ENCODE assay signal across 8 cellular contexts in the genomic region with DNA sequence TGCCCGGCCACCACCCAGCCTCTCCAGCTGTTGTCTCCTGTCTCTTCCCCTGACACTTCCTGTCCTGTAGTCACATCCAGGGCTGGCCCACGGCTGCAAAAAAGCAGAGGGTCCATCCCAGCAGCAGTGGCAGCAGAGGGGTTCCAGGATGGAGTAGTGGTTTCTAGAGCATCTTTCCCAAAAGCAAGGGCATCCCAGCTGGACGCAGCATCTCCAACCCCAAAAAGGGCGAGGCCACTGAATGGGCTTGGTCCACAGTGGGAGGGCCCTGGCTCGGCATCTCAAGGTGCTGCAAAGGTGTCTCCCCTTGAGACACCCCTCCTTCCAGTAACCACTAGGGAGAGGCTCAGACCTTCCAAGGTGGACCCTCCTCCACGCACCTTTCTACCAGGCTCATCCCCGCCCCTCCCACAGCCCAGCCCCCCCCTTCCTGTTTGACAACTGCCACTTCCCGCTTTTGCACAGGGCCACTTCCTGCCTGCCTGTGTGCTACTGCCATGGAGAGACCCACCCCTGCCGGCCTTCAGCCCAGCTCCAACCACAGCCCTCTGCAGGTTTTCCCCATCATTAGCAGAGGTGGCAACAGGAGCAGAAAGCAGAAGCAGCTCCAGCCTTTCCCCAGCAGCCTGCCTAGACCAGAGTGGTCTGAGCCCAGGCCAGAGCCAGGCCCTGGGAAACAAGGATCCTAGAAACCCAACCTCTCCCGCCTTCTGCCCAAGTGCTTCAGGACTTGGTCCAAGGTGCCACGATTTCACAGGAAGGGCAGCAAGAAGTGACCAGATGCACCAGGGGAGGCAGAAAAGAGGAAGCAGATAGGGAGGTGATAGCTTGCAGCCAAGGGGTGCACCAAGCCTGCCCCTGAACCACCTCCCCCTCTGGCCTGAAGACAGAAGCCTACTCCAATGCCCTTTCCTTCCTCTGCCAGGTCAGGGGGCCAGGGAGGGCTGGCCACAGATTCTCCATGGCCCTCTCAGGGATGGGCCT. TPM values are rescaled to one million over a fixed set of nuclear protein-coding genes. Genes with fewer than 3 reads are reported as not detected.
DNase-seq lines count a peak whose midpoint lies in the region; ATAC-seq and TF ChIP-seq lines count a peak whose summit lies in the region.

No MANE protein-coding gene starts in this region.

- H3K4me3 ChIP-seq in left ventricle myocardium inferior (no peak overlapping the region), suprapubic skin (no peak overlapping the region), SK-N-SH (ENCODE audit: low read depth in 2 of 2, low read length in 1 of 2) (no peak overlapping the region)

- H3K9me3 Mint-ChIP-seq in activated CD8-positive, alpha-beta memory T cell treated with anti-CD3 and anti-CD28 coated beads, Interleukin-2, amount 10 ng/mL, durations not matched to agents 7 days and 5 days (ENCODE audit: low read depth): no peaks in the 10 kb centered on the region

- peaks cover 82% of the 10 kb centered on the region for H3K4me1 Mint-ChIP-seq in activated CD8-positive, alpha-beta memory T cell treated with anti-CD3 and anti-CD28 coated beads, Interleukin-2, amount 10 ng/mL, durations not matched to agents 7 days and 5 days

- POLR2A ChIA-PET in SK-N-SH (lab: Yijun Ruan, JAX): no interaction called here

- H3K36me3 Mint-ChIP-seq in activated CD8-positive, alpha-beta memory T cell treated with anti-CD3 and anti-CD28 coated beads, Interleukin-2, amount 10 ng/mL, durations not matched to agents 7 days and 5 days: peaks cover 36% of the 10 kb centered on the region

- TF ChIP-seq CTCF in left ventricle myocardium inferior (IDR thresholded peaks at IDR 0.05; ENCODE audit: borderline replicate concordance) (no peak), suprapubic skin (IDR thresholded peaks at IDR 0.05) (no peak), SK-N-SH (IDR thresholded peaks at IDR 0.05) (no peak)

- TF ChIP-seq RAD21 in SK-N-SH (IDR thresholded peaks at IDR 0.05; ENCODE audit: low read length): no peak

- intact Hi-C loops in left ventricle myocardium inferior (cut with micrococcal nuclease): no loop called here

- H3K27ac ChIP-seq in KOPT-K1 (ENCODE audit: low read depth, low read length, poor library complexity, severe bottlenecking) (peak overlapping the region; percentile 96), left ventricle myocardium inferior (replicated peaks) (peak overlapping the region; percentile 77), suprapubic skin (peak overlapping the region; percentile 27), SK-N-SH (ENCODE audit: low read depth in 2 of 2, low read length in 1 of 2) (no peak overlapping the region)

- no peaks in the 10 kb centered on the region for H3K9me2 ChIP-seq in SK-N-SH

- no peaks in the 10 kb centered on the region for H3K27me3 Mint-ChIP-seq in activated CD8-positive, alpha-beta memory T cell treated with anti-CD3 and anti-CD28 coated beads, Interleukin-2, amount 10 ng/mL, durations not matched to agents 7 days and 5 days

- TF ChIP-seq EP300 in suprapubic skin (IDR thresholded peaks at IDR 0.05): no peak
- TF ChIP-seq EP300 in SK-N-SH (IDR thresholded peaks at IDR 0.05; ENCODE audit: borderline replicate concordance in 1 of 2, low read depth in 1 of 2, low read length in 1 of 2): no peak

- H3K4me1 ChIP-seq in left ventricle myocardium inferior (peaks cover 45% of the 10 kb centered on the region), suprapubic skin (peaks cover 35% of the 10 kb centered on the region), SK-N-SH (ENCODE audit: control insufficient read depth in 1 of 2, insufficient read depth in 2 of 2, low read depth in 1 of 2, low read length in 1 of 2) (peaks cover 0 to 6% of the 10 kb centered on the region in 2 experiments; a peak in 1 of 4 replicates)

- H3K9ac ChIP-seq in SK-N-SH: no peak overlapping the region

- CTCF ChIA-PET in activated CD8-positive, alpha-beta memory T cell treated with anti-CD3 and anti-CD28 coated beads, Interleukin-2, amount 10 ng/mL, durations not matched to agents 7 days and 5 days (lab: Charles Lee): interaction anchor here (0.7 to 7.1 kb wide), 8 partner anchors 8 to 88 kb away, joined by 3 to 84 read pairs (median 6); a partner anchor contains a TSS
- CTCF ChIA-PET in SK-N-SH (lab: Yijun Ruan, JAX): interaction anchor here (1.1 to 37.3 kb wide), 4 partner anchors 8 to 22 kb away, joined by 3 to 753 read pairs (median 34); a partner anchor contains a TSS

- H3K4me3 Mint-ChIP-seq in activated CD8-positive, alpha-beta memory T cell treated with anti-CD3 and anti-CD28 coated beads, Interleukin-2, amount 10 ng/mL, durations not matched to agents 7 days and 5 days: peak overlapping the region; percentile 60

- H3K27me3 ChIP-seq in left ventricle myocardium inferior (ENCODE audit: low read depth): peaks cover 19% of the 10 kb centered on the region
- H3K27me3 ChIP-seq in suprapubic skin: no peaks in the 10 kb centered on the region
- no peaks in the 10 kb centered on the region for H3K27me3 ChIP-seq in SK-N-SH (ENCODE audit: insufficient read depth)

- H2AFZ ChIP-seq in SK-N-SH (ENCODE audit: low read depth): no peak overlapping the region

- peak; percentile 79 for DNase-seq in activated CD8-positive, alpha-beta memory T cell treated with anti-CD3 and anti-CD28 coated beads, Interleukin-2, amount 10 ng/mL, durations not matched to agents 7 days and 5 days
- DNase-seq in left ventricle myocardium inferior (peak; percentile 57), suprapubic skin (ENCODE audit: low spot score in 2 of 2) (no peak), occipital lobe (lab: John Stamatoyannopoulos, UW) (no peak), SK-N-SH (no peak), cerebellum (ENCODE audit: low spot score) (no peak)

- peaks cover 24% of the 10 kb centered on the region for H4K20me1 ChIP-seq in SK-N-SH (ENCODE audit: insufficient read depth)

- no peaks in the 10 kb centered on the region for H3K9me3 ChIP-seq in KOPT-K1 (ENCODE audit: insufficient read depth, low read length, poor library complexity, severe bottlenecking)
- H3K9me3 ChIP-seq in left ventricle myocardium inferior (replicated peaks): no peaks in the 10 kb centered on the region
- no peaks in the 10 kb centered on the region for H3K9me3 ChIP-seq in suprapubic skin
- no peaks in the 10 kb centered on the region for H3K9me3 ChIP-seq in SK-N-SH

- no peak for TF ChIP-seq POLR2A in suprapubic skin (IDR thresholded peaks at IDR 0.05)

- no peaks in the 10 kb centered on the region for H3F3A ChIP-seq in SK-N-SH (replicated peaks; ENCODE audit: insufficient read depth)

- peak overlapping the region; percentile 95 for H3K27ac Mint-ChIP-seq in activated CD8-positive, alpha-beta memory T cell treated with anti-CD3 and anti-CD28 coated beads, Interleukin-2, amount 10 ng/mL, durations not matched to agents 7 days and 5 days

- WGBS in suprapubic skin: 75% methylated on average over 9 of the region's 11 CpGs
- 98% methylated on average over 7 of the region's 11 CpGs for WGBS in SK-N-SH (ENCODE audit: low lambda C conversion rate)

- peaks cover 77% of the 10 kb centered on the region for H3K36me3 ChIP-seq in KOPT-K1 (ENCODE audit: insufficient read depth, low read length)
- peaks cover 19% of the 10 kb centered on the region for H3K36me3 ChIP-seq in left ventricle myocardium inferior
- peaks cover 19% of the 10 kb centered on the region for H3K36me3 ChIP-seq in suprapubic skin
- peaks cover 19 to 63% of the 10 kb centered on the region in 2 experiments for H3K36me3 ChIP-seq in SK-N-SH (replicated peaks in 1 of 2; ENCODE audit: control insufficient read depth in 1 of 2, insufficient read depth in 2 of 2, low read length in 1 of 2)

- H3K79me2 ChIP-seq in SK-N-SH (ENCODE audit: insufficient read depth): peaks cover 45% of the 10 kb centered on the region

- H3K4me2 ChIP-seq in SK-N-SH: no peak overlapping the region

- peak; percentile 76 for ATAC-seq in GM21381 (IDR thresholded peaks at IDR 0.05; ENCODE audit: unreplicated experiment)
- peak; percentile 88 for ATAC-seq in activated CD8-positive, alpha-beta memory T cell treated with anti-CD3 and anti-CD28 coated beads, Interleukin-2, amount 10 ng/mL, durations not matched to agents 7 days and 5 days

RNA-seq across cellular contexts. Expression of a gene that starts 8.6 kb away (rescaled TPM):
- total RNA-seq in activated CD8-positive, alpha-beta memory T cell treated with anti-CD3 and anti-CD28 coated beads, Interleukin-2, amount 10 ng/mL, durations not matched to agents 7 days and 5 days: 10 to 100 TPM; 30.8 to 49.2 TPM
- total RNA-seq in left ventricle myocardium inferior (12.5 TPM), suprapubic skin (10 to 100 TPM; 16.9 to 35.2 (median 20.6) TPM), occipital lobe (64.1 TPM), cerebellum (35.9 TPM)
- polyA plus RNA-seq in SK-N-SH (2012; rRNA removed): 41.4 and 52.2 TPM in 2 replicates
- 29.0 and 35.7 TPM in 2 replicates for polyA plus RNA-seq in SK-N-SH (2012; cell fraction: cytosol; rRNA removed)
- 103 and 119 TPM in 2 replicates for polyA plus RNA-seq in SK-N-SH (2012; cell fraction: nucleus; rRNA removed)

RNA-seq across cellular contexts. Expression of a gene that starts 45.2 kb away (rescaled TPM):
- total RNA-seq in activated CD8-positive, alpha-beta memory T cell treated with anti-CD3 and anti-CD28 coated beads, Interleukin-2, amount 10 ng/mL, durations not matched to agents 7 days and 5 days: 1 to 10 TPM; 2.2 to 4.8 TPM
- total RNA-seq in left ventricle myocardium inferior (4.9 TPM), suprapubic skin (10 to 100 TPM in 2 of 4 donors, 1 to 10 TPM in 2; 8.4 to 19.1 (median 10.8) TPM), occipital lobe (0.94 TPM), cerebellum (1.00 TPM)
- 159 and 200 TPM in 2 replicates for polyA plus RNA-seq in SK-N-SH (2012; rRNA removed)
- 163 and 191 TPM in 2 replicates for polyA plus RNA-seq in SK-N-SH (2012; cell fraction: cytosol; rRNA removed)
- 211 and 277 TPM in 2 replicates for polyA plus RNA-seq in SK-N-SH (2012; cell fraction: nucleus; rRNA removed)

RNA-seq across cellular contexts. Expression of a gene that starts 54.4 kb away (rescaled TPM):
- 10 to 100 TPM; 49.4 to 64.5 TPM for total RNA-seq in activated CD8-positive, alpha-beta memory T cell treated with anti-CD3 and anti-CD28 coated beads, Interleukin-2, amount 10 ng/mL, durations not matched to agents 7 days and 5 days
- total RNA-seq in left ventricle myocardium inferior (11.2 TPM), suprapubic skin (10 to 100 TPM; 27.4 to 56.5 (median 37.6) TPM), occipital lobe (8.1 TPM), cerebellum (19.1 TPM)
- polyA plus RNA-seq in SK-N-SH (2012; rRNA removed): 22.1 and 24.1 TPM in 2 replicates
- polyA plus RNA-seq in SK-N-SH (2012; cell fraction: cytosol; rRNA removed): 10.5 and 14.1 TPM in 2 replicates
- polyA plus RNA-seq in SK-N-SH (2012; cell fraction: nucleus; rRNA removed): 69.9 and 86.8 TPM in 2 replicates

Comparison
In these comparisons a context has a peak if more than half of its experiments do, and no peak if none do; other contexts are left out.
1. H3K27ac ChIP-seq: peak in KOPT-K1 (single experiment), left ventricle myocardium inferior (single experiment) and suprapubic skin (single experiment); none in SK-N-SH (0 of 2).
2. DNase-seq: peak in activated CD8-positive, alpha-beta memory T cell treated with anti-CD3 and anti-CD28 coated beads, Interleukin-2, amount 10 ng/mL, durations not matched to agents 7 days and 5 days (single experiment) and left ventricle myocardium inferior (single experiment); none in suprapubic skin (0 of 2), occipital lobe (single experiment), SK-N-SH (single experiment) and cerebellum (single experiment).